ENCODE assay signal across 1 cellular context in genomic region chr1:6795203-6795602, GRCh38.
TF ChIP-seq lines count a peak whose summit lies in the region.

No MANE protein-coding gene starts in this region.

TF ChIP-seq in WTC11, 78 proteins besides CTCF, POLR2A, EP300 and RAD21 (continued from another document):
- TF ChIP-seq, protein P1, sequence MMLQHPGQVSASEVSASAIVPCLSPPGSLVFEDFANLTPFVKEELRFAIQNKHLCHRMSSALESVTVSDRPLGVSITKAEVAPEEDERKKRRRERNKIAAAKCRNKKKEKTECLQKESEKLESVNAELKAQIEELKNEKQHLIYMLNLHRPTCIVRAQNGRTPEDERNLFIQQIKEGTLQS (CRISPR knock-in tag; conservative IDR thresholded peaks at IDR 0.05), result no peak
